In genomic region chr2:107466241-107466640, GRCh38 we compare ENCODE assay signal across 22 cellular contexts.
"Had no signal": no experiment of that assay in that cellular context is flagged by ENCODE, and none has a peak within 500 bp of the region (broad histone marks: within the 10 kb centered on the region; RNA-seq: fewer than 3 reads in every experiment).

No MANE protein-coding gene starts in this region.

- H3K27me3 ChIP-seq: esophagus muscularis mucosa, foreskin keratinocyte, ovary, right lobe of liver, transverse colon, upper lobe of right lung, uterus had no signal

- H3K27ac ChIP-seq: esophagus muscularis mucosa, foreskin keratinocyte, ovary, right lobe of liver, thoracic aorta, transverse colon, upper lobe of right lung, uterus had no signal

- DNase-seq: cerebellar nuclear complex; effector CD8-positive, alpha-beta T cell; endodermal cell; foreskin keratinocyte; mesenchymal stem cell; midbrain; naive thymus-derived CD8-positive, alpha-beta T cell; nephron progenitor cell; occipital lobe; ovary; right lobe of liver; small intestine; stimulated activated CD4-positive, alpha-beta T cell treated with anti-CD3 and anti-CD28 coated beads, Interleukin-1b, Interleukin-23, amount 100 ng/mL, for 48 hours; stimulated activated CD4-positive, alpha-beta T cell treated with anti-CD3 and anti-CD28 coated beads, Interleukin-4, amount 100 ng/mL, for 24 hours; stimulated activated naive CD8-positive, alpha-beta T cell treated with anti-CD3 and anti-CD28 coated beads, Interleukin-15, Interleukin-2, amounts not matched to agents 100 U/mL and 50 U/mL, for 24 hours; substantia nigra; transverse colon; upper lobe of right lung; uterus had no signal

- H3K4me3 ChIP-seq: esophagus muscularis mucosa, lung, ovary, right lobe of liver, thoracic aorta, transverse colon, upper lobe of right lung, uterus had no signal
